ENCODE assay signal across 8 cellular contexts in genomic region chr21:33402011-33402979, GRCh38. TPM values are rescaled to one million over a fixed set of nuclear protein-coding genes. Genes with fewer than 3 reads are reported as not detected.
DNase-seq lines count a peak whose midpoint lies in the region; TF ChIP-seq lines count a peak whose summit lies in the region.

No MANE protein-coding gene starts in this region.

- H3K27me3 ChIP-seq in left ventricle myocardium inferior (ENCODE audit: low read depth), result no peaks in the 10 kb centered on the region

- peaks cover 2% of the 10 kb centered on the region for H3K36me3 Mint-ChIP-seq in osteocyte (ENCODE audit: unreplicated experiment)

- DNase-seq in GF-D8 (lab: John Stamatoyannopoulos, UW) (peak; percentile 97), LHCN-M2 (ENCODE audit: low read depth) (peak; percentile 72), left ventricle myocardium inferior (peak; percentile 65), osteocyte (ENCODE audit: extremely low spot score, unreplicated experiment) (no peak), activated gamma-delta T cell (lab: John Stamatoyannopoulos, UW) (no peak), NK-92 (lab: John Stamatoyannopoulos, UW; ENCODE audit: unreplicated experiment) (no peak)
- no peak for DNase-seq in effector CD4-positive, alpha-beta T cell

- peak overlapping the region; percentile 96 for H3K4me3 ChIP-seq in left ventricle myocardium inferior

- peaks cover 43% of the 10 kb centered on the region for H3K4me1 ChIP-seq in left ventricle myocardium inferior

- intact Hi-C loops in left ventricle myocardium inferior (cut with micrococcal nuclease), result no loop called here

- H3K4me3 Mint-ChIP-seq in osteocyte (ENCODE audit: unreplicated experiment), result peak overlapping the region; percentile 72

- H3K4me1 Mint-ChIP-seq in osteocyte (ENCODE audit: unreplicated experiment), result peaks cover 60% of the 10 kb centered on the region

- H3K36me3 ChIP-seq in left ventricle myocardium inferior, result no peaks in the 10 kb centered on the region

- peak overlapping the region; percentile 45 for H3K27ac Mint-ChIP-seq in osteocyte (ENCODE audit: unreplicated experiment)

- H3K27ac ChIP-seq in angular gyrus (ENCODE audit: low read depth, low read length), result peak overlapping the region; percentile 75
- peak overlapping the region; percentile 95 for H3K27ac ChIP-seq in left ventricle myocardium inferior (replicated peaks)

- no peaks in the 10 kb centered on the region for H3K9me3 ChIP-seq in left ventricle myocardium inferior (replicated peaks)

- TF ChIP-seq CTCF in left ventricle myocardium inferior (IDR thresholded peaks at IDR 0.05; ENCODE audit: borderline replicate concordance) (no peak), osteocyte (IDR thresholded peaks at IDR 0.05) (no peak)

- no peaks in the 10 kb centered on the region for H3K27me3 Mint-ChIP-seq in osteocyte (ENCODE audit: unreplicated experiment)

- H3K9me3 Mint-ChIP-seq in osteocyte (ENCODE audit: unreplicated experiment), result no peaks in the 10 kb centered on the region

RNA-seq across cellular contexts. Expression of gene IFNGR2, which starts 0.9 kb away (rescaled TPM):
- 45.4 and 52.7 TPM in 2 replicates for total RNA-seq in LHCN-M2 (2014; rRNA removed)
- polyA plus RNA-seq in LHCN-M2 (2012), result 29.2 TPM
- 34.6 TPM for total RNA-seq in left ventricle myocardium inferior
- total RNA-seq in osteocyte, result 55.4 and 55.6 TPM in 2 replicates

Comparison
In these comparisons a context has a peak if more than half of its experiments do, and no peak if none do; other contexts are left out.
1. DNase-seq: peak in GF-D8 (single experiment), LHCN-M2 (single experiment) and left ventricle myocardium inferior (single experiment); none in osteocyte (single experiment), activated gamma-delta T cell (single experiment), effector CD4-positive, alpha-beta T cell (single experiment) and NK-92 (single experiment).